ENCODE assay signal across 35 cellular contexts in the genomic region with DNA sequence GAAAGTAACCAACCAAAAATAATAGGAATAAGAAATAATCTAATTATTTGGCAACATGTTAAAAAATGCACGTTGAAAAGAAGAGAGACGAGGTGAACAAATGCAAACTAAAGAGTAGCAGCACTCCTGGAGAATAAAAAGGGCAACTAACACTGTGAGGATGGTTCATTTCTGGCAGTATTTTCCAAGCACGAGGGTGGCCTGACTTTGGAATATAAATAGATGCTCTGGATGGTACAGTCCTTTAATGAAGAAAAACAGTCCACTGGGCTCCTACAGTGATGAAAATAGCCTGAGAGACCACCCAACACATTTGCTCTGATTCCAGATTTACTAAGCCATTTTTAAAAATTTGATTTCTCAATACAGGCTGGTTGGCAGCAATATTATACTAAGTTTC.
"Had no signal": no experiment of that assay in that cellular context is flagged by ENCODE, and none has a peak within 500 bp of the region (broad histone marks: within the 10 kb centered on the region; RNA-seq: fewer than 3 reads in every experiment).

No MANE protein-coding gene starts in this region.

- H3K36me3 ChIP-seq: MG63 had no signal

- H3K27ac ChIP-seq: KMS-11 had no signal

- H3K27me3 ChIP-seq: MG63 had no signal

- DNase-seq: Karpas-422, Kasumi-1, KBM-7, KG1, MG63, MM.1S, MV-4-11, NCI-H1048, NCI-H1092, NCI-H1092 treated with DMSO at 0.1 percent for 48 hours, NCI-H1105, NCI-H1105 treated with DMSO at 0.1 percent for 48 hours, NCI-H1417, NCI-H1417 treated with DMSO at 0.1 percent for 48 hours, NCI-H1436, NCI-H1436 treated with DMSO at 0.1 percent for 48 hours, NCI-H146, NCI-H1694, NCI-H1694 treated with DMSO at 0.1 percent for 48 hours, NCI-H187, NCI-H187 treated with DMSO at 0.1 percent for 48 hours, NCI-H1930, NCI-H2029, NCI-H2029 treated with DMSO at 0.1 percent for 48 hours, NCI-H2081, NCI-H2081 treated with DMSO at 0.1 percent for 48 hours, NCI-H2107, NCI-H2171, NCI-H2171 treated with DMSO at 0.1 percent for 48 hours, NCI-H2227 treated with DMSO at 0.1 percent for 48 hours, NCI-H226, NCI-H345, NCI-H446, NCI-H446 treated with DMSO at 0.1 percent for 48 hours had no signal

- H3K4me3 ChIP-seq: MG63 had no signal

- H3K9me3 ChIP-seq: MG63 had no signal
